Comparison of ENCODE assay signal across 23 cellular contexts in the genomic region with DNA sequence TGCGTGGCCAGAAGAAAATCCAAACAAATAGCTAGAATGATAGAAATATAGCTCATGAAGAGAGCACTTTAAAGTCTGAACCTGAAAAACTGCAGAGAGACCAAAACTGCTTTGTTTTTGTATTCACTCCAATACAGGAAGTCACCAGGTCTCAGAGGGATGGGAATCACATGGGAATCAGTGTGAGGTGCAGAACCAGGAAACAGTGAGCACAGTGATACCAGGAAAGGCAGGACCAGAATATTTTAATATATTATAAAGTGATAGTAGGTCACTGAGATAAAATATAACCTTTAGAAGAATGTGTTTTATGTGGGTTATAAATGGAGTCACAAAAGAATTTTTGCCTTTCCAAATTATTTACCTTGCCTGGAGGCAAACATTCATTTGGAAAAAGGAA.
"Had no signal": no experiment of that assay in that cellular context is flagged by ENCODE, and none has a peak within 500 bp of the region (broad histone marks: within the 10 kb centered on the region; RNA-seq: fewer than 3 reads in every experiment).

No MANE protein-coding gene starts in this region.

- H3K27me3 Mint-ChIP-seq: effector memory CD8-positive, alpha-beta T cell; stimulated activated naive CD8-positive, alpha-beta T cell treated with anti-CD3 and anti-CD28 coated beads, Interleukin-15, Interleukin-2, amounts not matched to agents 100 ng/mL and 50 ng/mL, for 24 hours had no signal

- H3K4me1 ChIP-seq: gastroesophageal sphincter, right atrium auricular region, testis, transverse colon had no signal

- ATAC-seq: effector memory CD8-positive, alpha-beta T cell; gastroesophageal sphincter; left colon; left ventricle myocardium superior; naive thymus-derived CD4-positive, alpha-beta T cell; stimulated activated effector memory CD8-positive, alpha-beta T cell treated with anti-CD3 and anti-CD28 coated beads, Interleukin-12 subunit alpha, Interleukin-12 subunit beta, amount 100 ng/mL, for 72 hours had no signal

- H3K36me3 ChIP-seq: esophagus squamous epithelium, gastroesophageal sphincter, neutrophil, right atrium auricular region, transverse colon had no signal

- H3K4me3 Mint-ChIP-seq: effector memory CD8-positive, alpha-beta T cell; immature natural killer cell; naive thymus-derived CD4-positive, alpha-beta T cell; nephron progenitor cell; stimulated activated effector memory CD8-positive, alpha-beta T cell treated with anti-CD3 and anti-CD28 coated beads, Interleukin-12 subunit alpha, Interleukin-12 subunit beta, amount 100 ng/mL, for 72 hours; stimulated activated naive CD8-positive, alpha-beta T cell treated with anti-CD3 and anti-CD28 coated beads, Interleukin-15, Interleukin-2, amounts not matched to agents 100 ng/mL and 50 ng/mL, for 24 hours had no signal

- DNase-seq: effector memory CD8-positive, alpha-beta T cell; esophagus squamous epithelium; foreskin fibroblast; glutamatergic neuron; immature natural killer cell; kidney; left colon; left ventricle myocardium superior; mesendoderm; naive thymus-derived CD4-positive, alpha-beta T cell; nephron progenitor cell; posterior cingulate gyrus; stimulated activated CD4-positive, alpha-beta T cell treated with anti-CD3 and anti-CD28 coated beads, Interleukin-2, amount 100 ng/mL, for 48 hours; stimulated activated CD8-positive, alpha-beta memory T cell treated with anti-CD3 and anti-CD28 coated beads, Interleukin-4, amount 100 ng/mL, for 48 hours; testis; transverse colon had no signal

- H3K27me3 ChIP-seq: esophagus squamous epithelium, gastroesophageal sphincter, neutrophil, right atrium auricular region, testis, transverse colon had no signal

- H3K4me2 ChIP-seq: smooth muscle cell had no signal

- H3K4me3 ChIP-seq: esophagus squamous epithelium, gastroesophageal sphincter, lung, right atrium auricular region, smooth muscle cell, testis, transverse colon had no signal

- H3K36me3 Mint-ChIP-seq: immature natural killer cell; stimulated activated effector memory CD8-positive, alpha-beta T cell treated with anti-CD3 and anti-CD28 coated beads, Interleukin-12 subunit alpha, Interleukin-12 subunit beta, amount 100 ng/mL, for 72 hours had no signal

- H3K9me3 ChIP-seq: esophagus squamous epithelium, gastroesophageal sphincter, neutrophil, right atrium auricular region, testis, transverse colon had no signal

- H3K27ac Mint-ChIP-seq: effector memory CD8-positive, alpha-beta T cell; nephron progenitor cell; stimulated activated effector memory CD8-positive, alpha-beta T cell treated with anti-CD3 and anti-CD28 coated beads, Interleukin-12 subunit alpha, Interleukin-12 subunit beta, amount 100 ng/mL, for 72 hours; stimulated activated naive CD8-positive, alpha-beta T cell treated with anti-CD3 and anti-CD28 coated beads, Interleukin-15, Interleukin-2, amounts not matched to agents 100 ng/mL and 50 ng/mL, for 24 hours had no signal

- H3K9me3 Mint-ChIP-seq: effector memory CD8-positive, alpha-beta T cell had no signal

- H3K4me1 Mint-ChIP-seq: immature natural killer cell, nephron progenitor cell had no signal

- H3K27ac ChIP-seq: esophagus squamous epithelium, gastroesophageal sphincter, neutrophil, right atrium auricular region, testis, transverse colon had no signal
